Comparison of ENCODE assay signal across 11 cellular contexts in genomic region chr14:101968186-101968585, GRCh38. TPM values are rescaled to one million over a fixed set of nuclear protein-coding genes. Genes with fewer than 3 reads are reported as not detected.
DNase-seq lines count a peak whose midpoint lies in the region; ATAC-seq and TF ChIP-seq lines count a peak whose summit lies in the region.
"Had no signal": no experiment of that assay in that cellular context is flagged by ENCODE, and none has a peak within 500 bp of the region (broad histone marks: within the 10 kb centered on the region; RNA-seq: fewer than 3 reads in every experiment).

No MANE protein-coding gene starts in this region.

- POLR2A ChIA-PET in activated CD4-positive, alpha-beta memory T cell treated with anti-CD3 and anti-CD28 coated beads for 36 hours (lab: Charles Lee): interaction anchor here (0.6 kb wide), 1 partner anchor 95 kb away, joined by 3 read pairs; no protein-coding TSS in a partner anchor
- POLR2A ChIA-PET in activated CD4-positive, alpha-beta memory T cell treated with anti-CD3 and anti-CD28 coated beads, Interleukin-2, amount 10 ng/mL, durations not matched to agents 7 days and 5 days (lab: Charles Lee): interaction anchor here (1.2 to 1.5 kb wide), 2 partner anchors 10 to 197 kb away, joined by 3 read pairs; no protein-coding TSS in a partner anchor
- POLR2A ChIA-PET in IMR-90 (lab: Charles Lee; ENCODE audit: unreplicated experiment): no interaction called here

- H2AK9ac ChIP-seq in IMR-90 (replicated peaks; ENCODE audit: low read depth, low read length, poor library complexity): no peak overlapping the region

- dilution Hi-C loops in IMR-90 (cut with HindIII; ENCODE audit: low sequenced_read_pairs, unreplicated experiment): no loop called here

- no peak overlapping the region for H2BK15ac ChIP-seq in IMR-90 (ENCODE audit: low read depth, low read length)
- no peak overlapping the region for H2BK15ac ChIP-seq in mesendoderm (replicated peaks; ENCODE audit: low read depth)

- no peaks in the 10 kb centered on the region for H3K9me3 Mint-ChIP-seq in activated CD4-positive, alpha-beta memory T cell treated with anti-CD3 and anti-CD28 coated beads for 36 hours
- no peaks in the 10 kb centered on the region for H3K9me3 Mint-ChIP-seq in activated CD4-positive, alpha-beta memory T cell treated with anti-CD3 and anti-CD28 coated beads, Interleukin-2, amount 10 ng/mL, durations not matched to agents 7 days and 5 days
- no peaks in the 10 kb centered on the region for H3K9me3 Mint-ChIP-seq in central memory CD8-positive, alpha-beta T cell
- H3K9me3 Mint-ChIP-seq in progenitor cell of endocrine pancreas (ENCODE audit: low read depth): no peaks in the 10 kb centered on the region

- H3K18ac ChIP-seq in IMR-90 (ENCODE audit: low read depth, low read length): no peak overlapping the region
- H3K18ac ChIP-seq in mesendoderm (ENCODE audit: low read length): no peak overlapping the region

- CTCF ChIA-PET in activated CD4-positive, alpha-beta memory T cell treated with anti-CD3 and anti-CD28 coated beads for 36 hours (lab: Charles Lee): interaction anchor here (1.0 kb wide), 1 partner anchor 18 kb away, joined by 4 read pairs; no protein-coding TSS in a partner anchor
- CTCF ChIA-PET in activated CD4-positive, alpha-beta memory T cell treated with anti-CD3 and anti-CD28 coated beads, Interleukin-2, amount 10 ng/mL, durations not matched to agents 7 days and 5 days (lab: Charles Lee): interaction anchor here (1.6 kb wide), 1 partner anchor 20 kb away, joined by 4 read pairs; no protein-coding TSS in a partner anchor
- CTCF ChIA-PET in IMR-90 (lab: Yijun Ruan, JAX): no interaction called here

- TF ChIP-seq CTCF in IMR-90 (conservative IDR thresholded peaks at IDR 0.05; ENCODE audit: low read depth, low read length) (no peak), progenitor cell of endocrine pancreas (IDR thresholded peaks at IDR 0.05; ENCODE audit: unreplicated experiment) (no peak)

- H3K4ac ChIP-seq in IMR-90 (ENCODE audit: low read depth, low read length) (no peak overlapping the region), mesendoderm (ENCODE audit: low read depth, low read length) (no peak overlapping the region)

- peaks cover 62% of the 10 kb centered on the region for H4K20me1 ChIP-seq in IMR-90 (ENCODE audit: insufficient read depth, low read length)

- H4K91ac ChIP-seq in IMR-90 (ENCODE audit: insufficient read depth, low read depth, low read length): no peak overlapping the region

- no peak for ATAC-seq in IMR-90 (ENCODE audit: low read depth)
- ATAC-seq in central memory CD8-positive, alpha-beta T cell (replicated peaks; ENCODE audit: extremely low read depth, poor library complexity, severe bottlenecking): no peak

- peaks cover 8% of the 10 kb centered on the region; the same call in 1 of the 2 replicates for H3K9me1 ChIP-seq in IMR-90 (ENCODE audit: insufficient read depth, low read length)

- H3K27ac ChIP-seq in IMR-90 (ENCODE audit: insufficient read depth, low read length) (no peak overlapping the region), mesendoderm (ENCODE audit: low read depth, low read length) (no peak overlapping the region)

- no peak overlapping the region for H2BK20ac ChIP-seq in IMR-90 (ENCODE audit: low read depth, low read length)

- H3K27me3 ChIP-seq in IMR-90 (ENCODE audit: control insufficient read depth, insufficient read depth, low read length) (no peaks in the 10 kb centered on the region), mesendoderm (ENCODE audit: insufficient read depth, low read length, poor library complexity) (no peaks in the 10 kb centered on the region)

- no peak for DNase-seq in activated CD4-positive, alpha-beta memory T cell treated with anti-CD3 and anti-CD28 coated beads for 36 hours
- no peak for DNase-seq in activated CD4-positive, alpha-beta memory T cell treated with anti-CD3 and anti-CD28 coated beads, Interleukin-2, amount 10 ng/mL, durations not matched to agents 7 days and 5 days
- DNase-seq in IMR-90: no peak
- no peak for DNase-seq in central memory CD8-positive, alpha-beta T cell (ENCODE audit: low spot score in 2 of 2)
- DNase-seq in progenitor cell of endocrine pancreas (ENCODE audit: low spot score, unreplicated experiment): no peak
- DNase-seq in MV-4-11 (lab: John Stamatoyannopoulos, UW): no peak
- no peak for DNase-seq in NCI-H1105 (lab: John Stamatoyannopoulos, UW)
- DNase-seq in mesendoderm: no peak
- DNase-seq: KG1, kidney glomerular epithelial cell, NCI-H2081 had no signal

- no TSS peak for BruUV-seq in IMR-90 (replicated peaks; lab: Mats Ljungman, UMichigan)

- H4K8ac ChIP-seq in IMR-90 (ENCODE audit: low read depth in 2 of 2, low read length in 2 of 2) (no peak overlapping the region), mesendoderm (ENCODE audit: low read depth, low read length) (no peak overlapping the region)

- H3K27me3 Mint-ChIP-seq in activated CD4-positive, alpha-beta memory T cell treated with anti-CD3 and anti-CD28 coated beads for 36 hours: no peaks in the 10 kb centered on the region
- H3K27me3 Mint-ChIP-seq in activated CD4-positive, alpha-beta memory T cell treated with anti-CD3 and anti-CD28 coated beads, Interleukin-2, amount 10 ng/mL, durations not matched to agents 7 days and 5 days: no peaks in the 10 kb centered on the region
- no peaks in the 10 kb centered on the region for H3K27me3 Mint-ChIP-seq in central memory CD8-positive, alpha-beta T cell
- no peaks in the 10 kb centered on the region for H3K27me3 Mint-ChIP-seq in progenitor cell of endocrine pancreas

- in situ Hi-C loops in IMR-90 (cut with MboI; ENCODE audit: low sequenced_read_pairs): loop anchor here (25.0 kb wide), 1 partner anchor 344 kb away; the partner anchor contains the start of genes MOK and ZNF839

- H3K14ac ChIP-seq in IMR-90 (replicated peaks; ENCODE audit: low read depth, low read length): no peak overlapping the region

- H3K4me3 ChIP-seq in IMR-90 (ENCODE audit: insufficient read depth, low read depth, low read length) (no peak overlapping the region), mesendoderm (ENCODE audit: low read length) (no peak overlapping the region)

- WGBS in IMR-90 (ENCODE audit: extremely low coverage in 2 of 2, insufficient read length in 1 of 2), 2 experiments: 100% methylated on average over 1 of the region's 4 CpGs; no CpG with 5 or more reads in 1 of the 2 experiments
- WGBS in mesendoderm (ENCODE audit: extremely low coverage, insufficient coverage, low lambda C conversion rate): no CpG with 5 or more reads among the region's 4 CpGs

- no peak for TF ChIP-seq RAD21 in IMR-90 (IDR thresholded peaks at IDR 0.05; ENCODE audit: low read length)

- H3K79me1 ChIP-seq in IMR-90 (ENCODE audit: low read depth in 1 of 2, low read length in 2 of 2): peaks cover 0 to 43% of the 10 kb centered on the region in 2 experiments; a peak in 2 of 4 replicates
- peaks cover 20% of the 10 kb centered on the region for H3K79me1 ChIP-seq in mesendoderm (ENCODE audit: low read length)

- H4K5ac ChIP-seq in IMR-90 (ENCODE audit: low read depth, low read length) (no peak overlapping the region), mesendoderm (ENCODE audit: low read length) (no peak overlapping the region)

- H2AK5ac ChIP-seq in IMR-90 (ENCODE audit: low read depth, low read length) (peak overlapping the region; percentile 8; the same call in 1 of the 2 replicates), mesendoderm (ENCODE audit: low read length) (no peak overlapping the region)

- no peak overlapping the region for H3K9ac ChIP-seq in IMR-90 (ENCODE audit: low read depth, low read length)
- no peak overlapping the region for H3K9ac ChIP-seq in mesendoderm (ENCODE audit: low read length)

- H3K9me3 ChIP-seq in IMR-90 (ENCODE audit: control insufficient read depth, insufficient read depth, low read length): no peaks in the 10 kb centered on the region

- peaks cover 67% of the 10 kb centered on the region for H3K79me2 ChIP-seq in mesendoderm (ENCODE audit: control insufficient read depth, insufficient read depth, low read length)

- no peak overlapping the region for H3K4me3 Mint-ChIP-seq in activated CD4-positive, alpha-beta memory T cell treated with anti-CD3 and anti-CD28 coated beads for 36 hours
- no peak overlapping the region for H3K4me3 Mint-ChIP-seq in activated CD4-positive, alpha-beta memory T cell treated with anti-CD3 and anti-CD28 coated beads, Interleukin-2, amount 10 ng/mL, durations not matched to agents 7 days and 5 days
- no peak overlapping the region for H3K4me3 Mint-ChIP-seq in central memory CD8-positive, alpha-beta T cell
- H3K4me3 Mint-ChIP-seq in progenitor cell of endocrine pancreas (ENCODE audit: low read depth): no peak overlapping the region

- H3K4me2 ChIP-seq in IMR-90 (ENCODE audit: low read depth, low read length): no peak overlapping the region
- no peak overlapping the region for H3K4me2 ChIP-seq in mesendoderm (ENCODE audit: low read length)

- H2AFZ ChIP-seq in IMR-90 (replicated peaks; ENCODE audit: low read length, poor library complexity): no peak overlapping the region

- H3K27ac Mint-ChIP-seq in activated CD4-positive, alpha-beta memory T cell treated with anti-CD3 and anti-CD28 coated beads for 36 hours: peak overlapping the region; percentile 26
- no peak overlapping the region for H3K27ac Mint-ChIP-seq in activated CD4-positive, alpha-beta memory T cell treated with anti-CD3 and anti-CD28 coated beads, Interleukin-2, amount 10 ng/mL, durations not matched to agents 7 days and 5 days
- peak overlapping the region; percentile 52 for H3K27ac Mint-ChIP-seq in central memory CD8-positive, alpha-beta T cell (ENCODE audit: low read depth)
- H3K27ac Mint-ChIP-seq in progenitor cell of endocrine pancreas: peak overlapping the region; percentile 44

- H3K36me3 ChIP-seq in IMR-90 (ENCODE audit: control insufficient read depth, insufficient read depth, low read length): peaks cover 8% of the 10 kb centered on the region
- peaks cover 3% of the 10 kb centered on the region for H3K36me3 ChIP-seq in mesendoderm (ENCODE audit: control insufficient read depth, insufficient read depth, low read length)

- TF ChIP-seq POLR2A in IMR-90 (IDR thresholded peaks at IDR 0.05; ENCODE audit: low read depth, low read length): no peak

- H2BK5ac ChIP-seq in IMR-90 (ENCODE audit: low read depth, low read length, poor library complexity, severe bottlenecking) (no peak overlapping the region), mesendoderm (ENCODE audit: low read length) (no peak overlapping the region)

- H3K36me3 Mint-ChIP-seq in activated CD4-positive, alpha-beta memory T cell treated with anti-CD3 and anti-CD28 coated beads for 36 hours: peaks cover 11% of the 10 kb centered on the region
- H3K36me3 Mint-ChIP-seq in activated CD4-positive, alpha-beta memory T cell treated with anti-CD3 and anti-CD28 coated beads, Interleukin-2, amount 10 ng/mL, durations not matched to agents 7 days and 5 days (ENCODE audit: low read depth): peaks cover 32% of the 10 kb centered on the region
- H3K36me3 Mint-ChIP-seq in central memory CD8-positive, alpha-beta T cell (ENCODE audit: insufficient read depth): peaks cover 17% of the 10 kb centered on the region
- H3K36me3 Mint-ChIP-seq in progenitor cell of endocrine pancreas (ENCODE audit: insufficient read depth): peaks cover 3% of the 10 kb centered on the region

- H3K23ac ChIP-seq in IMR-90 (ENCODE audit: low read depth, low read length) (0 out of 2 replicates have a peak overlapping the region, but pooled peaks have one; percentile 38), mesendoderm (ENCODE audit: low read length) (no peak overlapping the region)

- intact Hi-C loops in activated CD4-positive, alpha-beta memory T cell treated with anti-CD3 and anti-CD28 coated beads for 36 hours (cut with micrococcal nuclease): loop anchor here (10.0 kb wide), 1 partner anchor 217 kb away; no protein-coding TSS in a partner anchor
- intact Hi-C loops in IMR-90 (cut with micrococcal nuclease): no loop called here

- H3K4me1 ChIP-seq in IMR-90 (ENCODE audit: control insufficient read depth, insufficient read depth, low read length): peaks cover 2% of the 10 kb centered on the region
- H3K4me1 ChIP-seq in mesendoderm (ENCODE audit: control insufficient read depth, low read depth, low read length): no peaks in the 10 kb centered on the region

- H2BK120ac ChIP-seq in IMR-90 (ENCODE audit: low read depth, low read length): no peak overlapping the region
- no peak overlapping the region for H2BK120ac ChIP-seq in mesendoderm (ENCODE audit: low read depth, low read length)

- H3K4me1 Mint-ChIP-seq in activated CD4-positive, alpha-beta memory T cell treated with anti-CD3 and anti-CD28 coated beads for 36 hours (ENCODE audit: low read depth): peaks cover 46% of the 10 kb centered on the region
- H3K4me1 Mint-ChIP-seq in activated CD4-positive, alpha-beta memory T cell treated with anti-CD3 and anti-CD28 coated beads, Interleukin-2, amount 10 ng/mL, durations not matched to agents 7 days and 5 days: peaks cover 54% of the 10 kb centered on the region
- H3K4me1 Mint-ChIP-seq in central memory CD8-positive, alpha-beta T cell: peaks cover 52% of the 10 kb centered on the region
- H3K4me1 Mint-ChIP-seq in progenitor cell of endocrine pancreas (ENCODE audit: low read depth): peaks cover 23% of the 10 kb centered on the region

- H3K56ac ChIP-seq in IMR-90 (ENCODE audit: extremely low read depth, insufficient read depth, low read length): no peak overlapping the region
- H3K56ac ChIP-seq in mesendoderm (ENCODE audit: low read length): no peak overlapping the region

RNA-seq across cellular contexts. Expression of gene DYNC1H1, which starts 3.8 kb away (rescaled TPM):
- total RNA-seq in activated CD4-positive, alpha-beta memory T cell treated with anti-CD3 and anti-CD28 coated beads for 36 hours: 100 to 1,000 TPM; 242 to 245 TPM
- 100 to 1,000 TPM; 223 to 241 TPM for total RNA-seq in activated CD4-positive, alpha-beta memory T cell treated with anti-CD3 and anti-CD28 coated beads, Interleukin-2, amount 10 ng/mL, durations not matched to agents 7 days and 5 days
- total RNA-seq in IMR-90 (2012; rRNA removed) (612 and 670 TPM in 2 replicates), progenitor cell of endocrine pancreas (501 and 519 TPM in 2 replicates)
- 221 and 240 TPM in 2 replicates for polyA plus RNA-seq in IMR-90 (2012; rRNA removed)
- polyA plus RNA-seq in IMR-90 (2012; cell fraction: cytosol; rRNA removed): 167 and 240 TPM in 2 replicates
- polyA plus RNA-seq in IMR-90 (2012; cell fraction: nucleus; rRNA removed; ENCODE audit: low replicate concordance): 278 and 585 TPM in 2 replicates
- 56.1 TPM for polyA plus RNA-seq in mesendoderm (2013, experiment 1 of 2)
- 51.3 TPM for polyA plus RNA-seq in mesendoderm (2013, experiment 2 of 2)
